13 cellular contexts compared by ENCODE assay signal in genomic region chr7:111080495-111081105, GRCh38. TPM values are rescaled to one million over a fixed set of nuclear protein-coding genes. Genes with fewer than 3 reads are reported as not detected.
A peak's percentile ranks its signal among the peaks of the same experiment; 100 is the strongest.
DNase-seq lines count a peak whose midpoint lies in the region; ATAC-seq and TF ChIP-seq lines count a peak whose summit lies in the region.
"Had no signal": no experiment of that assay in that cellular context is flagged by ENCODE, and none has a peak within 500 bp of the region (broad histone marks: within the 10 kb centered on the region; RNA-seq: fewer than 3 reads in every experiment).

No MANE protein-coding gene starts in this region.

- ATAC-seq in GM18517 (IDR thresholded peaks at IDR 0.05; ENCODE audit: unreplicated experiment) (peak; percentile 36), GM19468 (IDR thresholded peaks at IDR 0.05; ENCODE audit: extremely low read depth, unreplicated experiment) (peak; percentile 7), HG03439 (IDR thresholded peaks at IDR 0.05; ENCODE audit: unreplicated experiment) (peak; percentile 24), GM21447 (IDR thresholded peaks at IDR 0.05; ENCODE audit: unreplicated experiment) (no peak)
- ATAC-seq in activated T-helper 17 cell treated with anti-CD3 and anti-CD28 coated beads, Interleukin-2, amount 50 U/mL, for 72 hours (replicated peaks), result no peak
- ATAC-seq: stimulated activated memory B cell treated with anti-CD40 and anti-IgM and Interleukin-4, amounts not matched to agents 10 μg/mL and 1 μg/mL and 100 μg/mL, for 72 hours had no signal

- H3K27ac Mint-ChIP-seq in activated T-helper 17 cell treated with anti-CD3 and anti-CD28 coated beads, Interleukin-2, amount 50 U/mL, for 72 hours, result no peak overlapping the region
- H3K27ac Mint-ChIP-seq in mesothelial cell of epicardium, result no peak overlapping the region

- TF ChIP-seq CTCF in mesothelial cell of epicardium (IDR thresholded peaks at IDR 0.05; ENCODE audit: unreplicated experiment), result no peak

- no peaks in the 10 kb centered on the region for H3K36me3 Mint-ChIP-seq in activated T-helper 17 cell treated with anti-CD3 and anti-CD28 coated beads, Interleukin-2, amount 50 U/mL, for 72 hours (ENCODE audit: low read depth)
- H3K36me3 Mint-ChIP-seq in mesothelial cell of epicardium, result no peaks in the 10 kb centered on the region

- no peaks in the 10 kb centered on the region for H3K27me3 Mint-ChIP-seq in activated T-helper 17 cell treated with anti-CD3 and anti-CD28 coated beads, Interleukin-2, amount 50 U/mL, for 72 hours
- H3K27me3 Mint-ChIP-seq in mesothelial cell of epicardium (ENCODE audit: low read depth), result no peaks in the 10 kb centered on the region
- H3K27me3 Mint-ChIP-seq: stimulated activated memory B cell treated with anti-CD40 and anti-IgM and Interleukin-4, amounts not matched to agents 10 μg/mL and 1 μg/mL and 100 μg/mL, for 72 hours had no signal

- peaks cover 61% of the 10 kb centered on the region for H3K4me1 Mint-ChIP-seq in activated T-helper 17 cell treated with anti-CD3 and anti-CD28 coated beads, Interleukin-2, amount 50 U/mL, for 72 hours
- peaks cover 15% of the 10 kb centered on the region for H3K4me1 Mint-ChIP-seq in mesothelial cell of epicardium

- peak overlapping the region; percentile 7 for H3K4me3 Mint-ChIP-seq in activated T-helper 17 cell treated with anti-CD3 and anti-CD28 coated beads, Interleukin-2, amount 50 U/mL, for 72 hours
- H3K4me3 Mint-ChIP-seq in mesothelial cell of epicardium, result no peak overlapping the region
- H3K4me3 Mint-ChIP-seq: stimulated activated memory B cell treated with anti-CD40 and anti-IgM and Interleukin-4, amounts not matched to agents 10 μg/mL and 1 μg/mL and 100 μg/mL, for 72 hours had no signal

- DNase-seq in NAMALWA (ENCODE audit: low spot score) (no peak), mesothelial cell of epicardium (ENCODE audit: low spot score in 2 of 2, unreplicated experiment in 2 of 2) (no peak)
- DNase-seq: adrenal gland, C1 segment of cervical spinal cord, cerebellar nuclear complex, foreskin fibroblast, mammary epithelial cell had no signal

- no peaks in the 10 kb centered on the region for H3K9me3 Mint-ChIP-seq in activated T-helper 17 cell treated with anti-CD3 and anti-CD28 coated beads, Interleukin-2, amount 50 U/mL, for 72 hours
- H3K9me3 Mint-ChIP-seq in mesothelial cell of epicardium, result peaks cover 3% of the 10 kb centered on the region
- H3K9me3 Mint-ChIP-seq: stimulated activated memory B cell treated with anti-CD40 and anti-IgM and Interleukin-4, amounts not matched to agents 10 μg/mL and 1 μg/mL and 100 μg/mL, for 72 hours had no signal

RNA-seq across cellular contexts. Expression of gene LRRN3, which starts 10.3 kb away (rescaled TPM):
- 10 to 100 TPM in 1 of 2 donors, 1 to 10 TPM in 1; 9.6 to 30.4 TPM for total RNA-seq in activated T-helper 17 cell treated with anti-CD3 and anti-CD28 coated beads, Interleukin-2, amount 50 U/mL, for 72 hours
- total RNA-seq in mesothelial cell of epicardium, result 8.7 to 10.1 TPM (median 9.4 TPM) in 3 replicates

Comparison
In these comparisons a context has a peak if more than half of its experiments do, and no peak if none do; other contexts are left out.
1. ATAC-seq: peak in GM18517 (single experiment), GM19468 (single experiment) and HG03439 (single experiment); none in activated T-helper 17 cell treated with anti-CD3 and anti-CD28 coated beads, Interleukin-2, amount 50 U/mL, for 72 hours (single experiment) and GM21447 (single experiment).